Comparison of ENCODE assay signal across 1 cellular context in the genomic region with DNA sequence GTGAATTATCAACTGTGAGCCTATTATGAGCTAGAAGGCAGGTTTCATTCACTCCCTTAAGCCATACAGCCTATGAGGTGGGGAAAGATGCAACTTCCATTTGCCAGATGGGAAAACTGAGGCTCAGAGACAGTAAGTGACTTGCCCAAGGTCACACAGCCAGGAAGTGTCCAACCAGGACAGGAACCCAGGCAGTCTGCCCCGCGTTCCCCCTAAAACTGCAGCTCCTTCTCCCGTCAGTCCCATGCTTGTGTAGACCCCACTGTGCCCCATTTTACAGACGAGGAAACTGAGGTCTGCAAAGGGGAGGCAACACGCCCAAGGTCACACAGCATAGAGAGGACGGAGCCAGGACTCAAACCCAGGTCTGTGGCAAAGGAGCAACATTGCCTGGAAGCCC.
TF ChIP-seq lines count a peak whose summit lies in the region.

No MANE protein-coding gene starts in this region.

TF ChIP-seq in A549, 52 proteins besides CTCF, POLR2A, EP300 and RAD21 (continued from another document):
- TF ChIP-seq BCL3 (IDR thresholded peaks at IDR 0.05) (no peak), KDM5A (IDR thresholded peaks at IDR 0.05) (no peak), SMC3 (IDR thresholded peaks at IDR 0.05) (no peak), FOSL2 (IDR thresholded peaks at IDR 0.05) (no peak), FOSL2 (CRISPR knock-in tag; IDR thresholded peaks at IDR 0.05) (no peak), ESRRA (IDR thresholded peaks at IDR 0.05; ENCODE audit: borderline replicate concordance, low read length) (peak; percentile 22; the same call in 1 of the 2 replicates), NR3C1 (IDR thresholded peaks at IDR 0.05) (no peak), RFX5 (IDR thresholded peaks at IDR 0.05) (no peak), CHD4 (IDR thresholded peaks at IDR 0.05; ENCODE audit: borderline replicate concordance) (peak; percentile 67; the same call in 1 of the 2 replicates), BHLHE40 (IDR thresholded peaks at IDR 0.05; ENCODE audit: low read depth, low read length) (no peak), NFE2L2 (conservative IDR thresholded peaks at IDR 0.05; ENCODE audit: low read length) (no peak), RARB (CRISPR knock-in tag; IDR thresholded peaks at IDR 0.05) (no peak), EHMT2 (IDR thresholded peaks at IDR 0.05; ENCODE audit: low read depth) (no peak), HOXA7 (CRISPR knock-in tag; IDR thresholded peaks at IDR 0.05) (no peak), FOSB (CRISPR knock-in tag; IDR thresholded peaks at IDR 0.05) (no peak), HEYL (CRISPR knock-in tag; IDR thresholded peaks at IDR 0.05) (no peak), ZSCAN20 (CRISPR knock-in tag; IDR thresholded peaks at IDR 0.05) (no peak)
